In the genomic region with DNA sequence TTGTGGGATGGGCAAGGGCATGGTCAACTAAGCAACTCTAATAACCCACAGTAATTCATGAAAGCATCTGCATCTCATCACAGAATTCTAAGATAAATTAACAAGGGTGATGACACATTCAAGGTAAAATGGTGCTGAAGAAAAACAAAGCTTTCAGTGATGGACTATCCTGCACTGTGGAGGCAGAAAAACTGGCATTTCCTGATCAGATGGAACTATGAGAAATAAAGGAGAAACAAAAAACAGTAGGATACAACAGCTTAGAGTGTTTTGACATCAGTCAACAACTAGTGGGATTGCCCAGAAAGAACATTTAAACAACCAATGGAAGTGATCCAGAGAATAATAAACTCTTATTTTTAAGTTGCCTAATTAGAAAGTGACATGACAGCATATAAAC, we compare ENCODE assay signal across 27 cellular contexts.
"Had no signal": no experiment of that assay in that cellular context is flagged by ENCODE, and none has a peak within 500 bp of the region (broad histone marks: within the 10 kb centered on the region; RNA-seq: fewer than 3 reads in every experiment).

No MANE protein-coding gene starts in this region.

- DNase-seq: stimulated activated CD4-positive, alpha-beta T cell treated with anti-CD3 and anti-CD28 coated beads, Interleukin-2, amount 100 ng/mL, for 48 hours; stimulated activated CD4-positive, alpha-beta T cell treated with anti-CD3 and anti-CD28 coated beads, Interleukin-4, amount 100 ng/mL, for 1 hour; stimulated activated CD4-positive, alpha-beta T cell treated with anti-CD3 and anti-CD28 coated beads, Interleukin-4, amount 100 ng/mL, for 24 hours; stimulated activated CD4-positive, alpha-beta T cell treated with anti-CD3 and anti-CD28 coated beads, Interleukin-4, amount 100 ng/mL, for 4 hours; stimulated activated CD8-positive, alpha-beta memory T cell treated with anti-CD3 and anti-CD28 coated beads, Interleukin-4, amount 100 ng/mL, for 48 hours; stimulated activated naive B cell treated with anti-CD40 and anti-IgM and Interleukin-4, amounts not matched to agents 10 μg/mL and 1 μg/mL and 100 μg/mL, for 72 hours; stimulated activated naive CD4-positive, alpha-beta T cell; stimulated activated naive CD4-positive, alpha-beta T cell treated with Interleukin-2 at 50 U/mL for 16 hours; stimulated activated naive CD8-positive, alpha-beta T cell treated with anti-CD3 and anti-CD28 coated beads, Interleukin-15, amount 100 ng/mL, for 72 hours; stimulated activated naive CD8-positive, alpha-beta T cell treated with anti-CD3 and anti-CD28 coated beads, Interleukin-15, Interleukin-2, amounts not matched to agents 100 U/mL and 50 U/mL, for 24 hours; stomach; substantia nigra; testis; thyroid gland; tibial artery; transverse colon; trophoblast cell; upper lobe of left lung; upper lobe of right lung; uterus had no signal

- H3K27me3 Mint-ChIP-seq: stimulated activated memory B cell treated with anti-CD40 and anti-IgM and Interleukin-4, amounts not matched to agents 10 μg/mL and 1 μg/mL and 100 μg/mL, for 72 hours; stimulated activated naive B cell treated with anti-CD40 and anti-IgM and Interleukin-4, amounts not matched to agents 10 μg/mL and 1 μg/mL and 100 μg/mL, for 72 hours; stimulated activated naive CD8-positive, alpha-beta T cell treated with anti-CD3 and anti-CD28 coated beads, Interleukin-15, amount 100 ng/mL, for 72 hours had no signal

- ATAC-seq: stimulated activated effector memory CD8-positive, alpha-beta T cell treated with anti-CD3 and anti-CD28 coated beads, Interleukin-12 subunit alpha, Interleukin-12 subunit beta, amount 100 ng/mL, for 72 hours; stimulated activated memory B cell treated with anti-CD40 and anti-IgM and Interleukin-4, amounts not matched to agents 10 μg/mL and 1 μg/mL and 100 μg/mL, for 72 hours; stimulated activated naive B cell treated with anti-CD40 and anti-IgM and Interleukin-4, amounts not matched to agents 10 μg/mL and 1 μg/mL and 100 μg/mL, for 72 hours; stimulated activated naive CD8-positive, alpha-beta T cell treated with anti-CD3 and anti-CD28 coated beads, Interleukin-15, amount 100 ng/mL, for 72 hours; stimulated activated naive CD8-positive, alpha-beta T cell treated with anti-CD3 and anti-CD28 coated beads, Interleukin-15, Interleukin-2, amounts not matched to agents 100 U/mL and 50 U/mL, for 24 hours; upper lobe of right lung had no signal

- H3K27ac Mint-ChIP-seq: stimulated activated effector memory CD8-positive, alpha-beta T cell treated with anti-CD3 and anti-CD28 coated beads, Interleukin-12 subunit alpha, Interleukin-12 subunit beta, amount 100 ng/mL, for 72 hours; stimulated activated memory B cell treated with anti-CD40 and anti-IgM and Interleukin-4, amounts not matched to agents 10 μg/mL and 1 μg/mL and 100 μg/mL, for 72 hours; stimulated activated naive B cell treated with anti-CD40 and anti-IgM and Interleukin-4, amounts not matched to agents 10 μg/mL and 1 μg/mL and 100 μg/mL, for 72 hours; stimulated activated naive CD8-positive, alpha-beta T cell treated with anti-CD3 and anti-CD28 coated beads, Interleukin-15, amount 100 ng/mL, for 72 hours; stimulated activated naive CD8-positive, alpha-beta T cell treated with anti-CD3 and anti-CD28 coated beads, Interleukin-15, Interleukin-2, amounts not matched to agents 100 ng/mL and 50 ng/mL, for 24 hours had no signal

- H3K4me3 ChIP-seq: stomach, suprapubic skin, testis, thoracic aorta, thyroid gland, tibial artery, tibial nerve, transverse colon, upper lobe of left lung, upper lobe of right lung, uterus, vagina had no signal

- H3K9me3 Mint-ChIP-seq: stimulated activated effector memory CD8-positive, alpha-beta T cell treated with anti-CD3 and anti-CD28 coated beads, Interleukin-12 subunit alpha, Interleukin-12 subunit beta, amount 100 ng/mL, for 72 hours had no signal

- H3K36me3 Mint-ChIP-seq: stimulated activated effector memory CD8-positive, alpha-beta T cell treated with anti-CD3 and anti-CD28 coated beads, Interleukin-12 subunit alpha, Interleukin-12 subunit beta, amount 100 ng/mL, for 72 hours; stimulated activated memory B cell treated with anti-CD40 and anti-IgM and Interleukin-4, amounts not matched to agents 10 μg/mL and 1 μg/mL and 100 μg/mL, for 72 hours; stimulated activated naive B cell treated with anti-CD40 and anti-IgM and Interleukin-4, amounts not matched to agents 10 μg/mL and 1 μg/mL and 100 μg/mL, for 72 hours had no signal

- H3K4me1 Mint-ChIP-seq: stimulated activated effector memory CD8-positive, alpha-beta T cell treated with anti-CD3 and anti-CD28 coated beads, Interleukin-12 subunit alpha, Interleukin-12 subunit beta, amount 100 ng/mL, for 72 hours; stimulated activated memory B cell treated with anti-CD40 and anti-IgM and Interleukin-4, amounts not matched to agents 10 μg/mL and 1 μg/mL and 100 μg/mL, for 72 hours; stimulated activated naive B cell treated with anti-CD40 and anti-IgM and Interleukin-4, amounts not matched to agents 10 μg/mL and 1 μg/mL and 100 μg/mL, for 72 hours; stimulated activated naive CD8-positive, alpha-beta T cell treated with anti-CD3 and anti-CD28 coated beads, Interleukin-15, amount 100 ng/mL, for 72 hours had no signal

- H3K4me3 Mint-ChIP-seq: stimulated activated effector memory CD8-positive, alpha-beta T cell treated with anti-CD3 and anti-CD28 coated beads, Interleukin-12 subunit alpha, Interleukin-12 subunit beta, amount 100 ng/mL, for 72 hours; stimulated activated memory B cell treated with anti-CD40 and anti-IgM and Interleukin-4, amounts not matched to agents 10 μg/mL and 1 μg/mL and 100 μg/mL, for 72 hours; stimulated activated naive B cell treated with anti-CD40 and anti-IgM and Interleukin-4, amounts not matched to agents 10 μg/mL and 1 μg/mL and 100 μg/mL, for 72 hours; stimulated activated naive CD8-positive, alpha-beta T cell treated with anti-CD3 and anti-CD28 coated beads, Interleukin-15, amount 100 ng/mL, for 72 hours; stimulated activated naive CD8-positive, alpha-beta T cell treated with anti-CD3 and anti-CD28 coated beads, Interleukin-15, Interleukin-2, amounts not matched to agents 100 ng/mL and 50 ng/mL, for 24 hours had no signal
